In genomic region chr2:1850031-1850430, GRCh38 we compare ENCODE assay signal across 25 cellular contexts.
"Had no signal": no experiment of that assay in that cellular context is flagged by ENCODE, and none has a peak within 500 bp of the region (broad histone marks: within the 10 kb centered on the region; RNA-seq: fewer than 3 reads in every experiment).

No MANE protein-coding gene starts in this region.

- H3K9me3 ChIP-seq: colonic mucosa, esophagus squamous epithelium, gastrocnemius medialis, heart right ventricle, left lung, lower lobe of right lung, mucosa of descending colon had no signal

- FAIRE-seq: endometrium, islet of Langerhans, keratinocyte had no signal

- H3K4me1 ChIP-seq: colonic mucosa, gastrocnemius medialis, left lung, lower lobe of right lung had no signal

- H3K27me3 ChIP-seq: colonic mucosa had no signal

- H3K36me3 ChIP-seq: colonic mucosa, esophagus squamous epithelium, gastrocnemius medialis, heart right ventricle, left lung, lower lobe of right lung had no signal

- H3K27ac ChIP-seq: colonic mucosa, epithelial cell of prostate, esophagus squamous epithelium, gastrocnemius medialis, heart right ventricle, left lung, lower lobe of right lung had no signal

- H3K4me3 ChIP-seq: colonic mucosa, esophagus squamous epithelium, gastrocnemius medialis, heart right ventricle, left lung, lower lobe of right lung, mucosa of descending colon had no signal

- DNase-seq: colonic mucosa; cortex of kidney; effector CD8-positive, alpha-beta T cell; effector memory CD8-positive, alpha-beta T cell; endodermal cell; erythroblast; esophagus squamous epithelium; foreskin fibroblast; foreskin melanocyte; gastrocnemius medialis; glutamatergic neuron; heart right ventricle; hippocampal formation; left cardiac atrium; left lung; left ventricle myocardium superior; lower lobe of right lung; mesenchymal stem cell; mucosa of descending colon; naive B cell had no signal

- ATAC-seq: effector memory CD8-positive, alpha-beta T cell; esophagus mucosa; gastrocnemius medialis; heart right ventricle; left cardiac atrium; left lung; left ventricle myocardium superior; lower lobe of right lung; mucosa of descending colon had no signal
